14 cellular contexts compared by ENCODE assay signal in genomic region chr22:36734171-36735058, GRCh38. TPM values are rescaled to one million over a fixed set of nuclear protein-coding genes. Genes with fewer than 3 reads are reported as not detected.
A peak's percentile ranks its signal among the peaks of the same experiment; 100 is the strongest.
DNase-seq lines count a peak whose midpoint lies in the region; ATAC-seq and TF ChIP-seq lines count a peak whose summit lies in the region.
"Had no signal": no experiment of that assay in that cellular context is flagged by ENCODE, and none has a peak within 500 bp of the region (broad histone marks: within the 10 kb centered on the region; RNA-seq: fewer than 3 reads in every experiment).

No MANE protein-coding gene starts in this region.

- ATAC-seq in HG02973 (IDR thresholded peaks at IDR 0.05; ENCODE audit: unreplicated experiment), result no peak
- ATAC-seq: activated naive CD8-positive, alpha-beta T cell treated with anti-CD3 and anti-CD28 coated beads, Interleukin-2, amount 50 U/mL, for 24 hours had no signal

- H3K9me3 Mint-ChIP-seq in chondrocyte (ENCODE audit: low read depth) (peaks cover 6% of the 10 kb centered on the region), osteocyte (ENCODE audit: unreplicated experiment) (peaks cover 5% of the 10 kb centered on the region)
- H3K9me3 Mint-ChIP-seq: activated naive CD8-positive, alpha-beta T cell treated with anti-CD3 and anti-CD28 coated beads, Interleukin-2, amount 50 U/mL, for 24 hours had no signal

- H3K27ac Mint-ChIP-seq in chondrocyte (ENCODE audit: unreplicated experiment), result no peak overlapping the region
- H3K27ac Mint-ChIP-seq in osteocyte (ENCODE audit: unreplicated experiment), result no peak overlapping the region
- H3K27ac Mint-ChIP-seq: activated naive CD8-positive, alpha-beta T cell treated with anti-CD3 and anti-CD28 coated beads, Interleukin-2, amount 50 U/mL, for 24 hours had no signal

- H3K27me3 Mint-ChIP-seq in chondrocyte (ENCODE audit: low read depth), result peaks cover 72% of the 10 kb centered on the region
- peaks cover 44% of the 10 kb centered on the region for H3K27me3 Mint-ChIP-seq in osteocyte (ENCODE audit: unreplicated experiment)

- in situ Hi-C loops in KBM-7 (cut with MboI; ENCODE audit: low pct_unique_long_range_greater_than_20kb, low sequenced_read_pairs), result no loop called here

- TF ChIP-seq CTCF in chondrocyte (IDR thresholded peaks at IDR 0.05), result no peak
- no peak for TF ChIP-seq CTCF in osteocyte (IDR thresholded peaks at IDR 0.05)

- H3K36me3 Mint-ChIP-seq in chondrocyte (ENCODE audit: low read depth), result peaks cover 4% of the 10 kb centered on the region
- no peaks in the 10 kb centered on the region for H3K36me3 Mint-ChIP-seq in osteocyte (ENCODE audit: unreplicated experiment)

- DNase-seq in EH (ENCODE audit: low read depth) (peak; percentile 44), M059J (ENCODE audit: low read depth) (peak; percentile 37), chondrocyte (ENCODE audit: low spot score) (peak; percentile 50), osteocyte (ENCODE audit: extremely low spot score, unreplicated experiment) (peak; percentile 65), DMS79 (lab: John Stamatoyannopoulos, UW) (no peak), mucosa of gallbladder (ENCODE audit: low spot score) (no peak), KBM-7 (no peak)
- DNase-seq: activated CD8-positive, alpha-beta memory T cell treated with anti-CD3 and anti-CD28 coated beads for 24 hours; activated naive CD8-positive, alpha-beta T cell treated with anti-CD3 and anti-CD28 coated beads, Interleukin-2, amount 50 U/mL, for 24 hours; kidney had no signal

- no peak overlapping the region for H3K4me3 Mint-ChIP-seq in chondrocyte (ENCODE audit: unreplicated experiment)
- no peak overlapping the region for H3K4me3 Mint-ChIP-seq in osteocyte (ENCODE audit: unreplicated experiment)
- H3K4me3 Mint-ChIP-seq: activated naive CD8-positive, alpha-beta T cell treated with anti-CD3 and anti-CD28 coated beads, Interleukin-2, amount 50 U/mL, for 24 hours had no signal

- H3K4me1 Mint-ChIP-seq in chondrocyte (ENCODE audit: low read depth) (no peaks in the 10 kb centered on the region), osteocyte (ENCODE audit: unreplicated experiment) (no peaks in the 10 kb centered on the region)
- H3K4me1 Mint-ChIP-seq: activated naive CD8-positive, alpha-beta T cell treated with anti-CD3 and anti-CD28 coated beads, Interleukin-2, amount 50 U/mL, for 24 hours had no signal

RNA-seq across cellular contexts. Expression of gene CACNG2, which starts 30.9 kb away (rescaled TPM):
- not detected in 2 replicates for total RNA-seq in M059J (2014; rRNA removed; shearing (Covaris generic))
- total RNA-seq in chondrocyte (not detected in 3 replicates), osteocyte (not detected in 2 replicates), mucosa of gallbladder (not detected)
- total RNA-seq: epithelial cell of proximal tubule, HT1080, kidney, pulmonary artery endothelial cell had no signal

RNA-seq across cellular contexts. Expression of gene IFT27, which starts 41.5 kb away (rescaled TPM):
- total RNA-seq in M059J (2014; rRNA removed; shearing (Covaris generic)), result 14.9 and 19.7 TPM in 2 replicates
- total RNA-seq in chondrocyte (23.0 to 31.4 TPM (median 24.4 TPM) in 3 replicates), osteocyte (30.5 and 36.9 TPM in 2 replicates), mucosa of gallbladder (48.1 TPM)

Comparison
In these comparisons a context has a peak if more than half of its experiments do, and no peak if none do; other contexts are left out.
1. DNase-seq: peak in EH (single experiment), M059J (single experiment), chondrocyte (single experiment) and osteocyte (single experiment); none in DMS79 (single experiment), mucosa of gallbladder (single experiment) and KBM-7 (single experiment).